ENCODE assay signal across 24 cellular contexts in the genomic region with DNA sequence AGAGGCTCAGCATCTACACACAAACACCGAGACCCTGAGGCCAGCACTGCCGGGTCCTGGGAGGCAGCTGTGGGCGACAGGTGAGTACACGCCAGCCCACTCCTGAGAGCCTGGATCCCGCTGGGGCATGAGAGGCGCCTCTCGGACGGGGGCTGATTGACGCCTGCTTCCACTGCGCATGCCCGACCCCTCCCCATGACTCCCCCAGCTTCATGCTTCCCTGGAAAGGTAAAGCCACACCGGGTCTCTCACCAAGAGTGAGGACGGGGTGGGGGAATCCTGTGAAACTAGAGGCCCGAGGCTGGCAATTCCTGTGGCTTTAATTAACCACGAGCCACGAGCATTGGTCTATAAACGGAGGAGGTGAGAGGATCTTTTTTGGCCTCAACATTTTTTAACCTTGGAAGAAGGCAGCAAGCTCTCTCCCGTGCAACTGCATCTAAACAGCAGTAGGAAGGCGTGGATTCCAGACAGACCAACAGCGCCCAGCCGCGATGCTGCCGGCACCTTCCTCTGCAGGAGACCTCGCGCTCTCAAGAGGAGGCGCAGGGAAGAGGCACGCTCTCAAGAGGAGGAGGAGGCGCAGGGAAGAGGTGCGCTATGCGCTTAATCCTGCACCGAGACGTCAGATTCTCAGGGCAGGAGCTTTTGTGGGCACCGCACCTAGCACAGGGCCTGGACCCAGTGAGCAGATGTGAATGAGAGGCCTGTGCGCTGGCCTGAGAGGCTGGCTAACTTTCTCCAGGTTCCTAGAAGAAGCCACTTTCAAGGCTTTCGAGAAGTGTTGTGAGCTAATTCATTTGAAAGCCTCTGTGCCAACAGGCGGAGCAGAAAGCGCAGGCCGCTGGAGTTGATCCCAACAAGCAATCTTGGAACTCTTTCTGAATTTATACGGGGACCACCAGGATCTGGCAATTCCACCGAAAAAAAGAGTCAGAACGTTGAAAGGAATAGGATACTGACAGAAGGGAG.
DNase-seq lines count a peak whose midpoint lies in the region; FAIRE-seq and TF ChIP-seq lines count a peak whose summit lies in the region.
"Had no signal": no experiment of that assay in that cellular context is flagged by ENCODE, and none has a peak within 500 bp of the region (broad histone marks: within the 10 kb centered on the region; RNA-seq: fewer than 3 reads in every experiment).

No MANE protein-coding gene starts in this region.

- H3K79me2 ChIP-seq in H1 (ENCODE audit: control insufficient read depth in 1 of 2, insufficient read depth in 2 of 2, low read length in 2 of 2) = no peaks in the 10 kb centered on the region

- no peak overlapping the region for H3K4me2 ChIP-seq in H1 (ENCODE audit: insufficient read depth in 1 of 2, low read depth in 2 of 2, low read length in 2 of 2)

- H3K4me1 ChIP-seq in H1 (replicated peaks in 1 of 4; ENCODE audit: control insufficient read depth in 3 of 4, insufficient read depth in 4 of 4, low read length in 3 of 4) (peaks cover 0 to 13% (median 7%) of the 10 kb centered on the region in 4 experiments; a peak in 5 of 7 replicates), sigmoid colon (peaks cover 0 to 12% (median 11%) of the 10 kb centered on the region in 4 donors)
- H3K4me1 ChIP-seq: body of pancreas, upper lobe of right lung had no signal

- H3K36me3 ChIP-seq in H1 (ENCODE audit: control insufficient read depth in 2 of 4, insufficient read depth in 4 of 4, low read length in 3 of 4) = no peaks in the 10 kb centered on the region
- peaks cover 0 to 5% (median 0%) of the 10 kb centered on the region in 4 donors for H3K36me3 ChIP-seq in sigmoid colon
- H3K36me3 ChIP-seq: upper lobe of right lung had no signal

- FAIRE-seq in H1 (lab: Jason Lieb, UNC) = no peak
- FAIRE-seq: TTC549 had no signal

- H3K79me1 ChIP-seq in H1 (ENCODE audit: low read depth, low read length) = no peaks in the 10 kb centered on the region; the same call in 1 of the 2 replicates

- H3K27ac ChIP-seq in H1 (ENCODE audit: low read depth, low read length) = no peak overlapping the region
- no peak overlapping the region for H3K27ac ChIP-seq in sigmoid colon
- H3K27ac ChIP-seq: body of pancreas, C4-2B, esophagus squamous epithelium, upper lobe of right lung had no signal

- TF ChIP-seq CTCF in H1 (IDR thresholded peaks at IDR 0.05; ENCODE audit: control extremely low read depth in 1 of 3, insufficient read depth in 1 of 3, low read depth in 1 of 3, low read length in 3 of 3) = no peak
- no peak for TF ChIP-seq CTCF in sigmoid colon (IDR thresholded peaks at IDR 0.05)

- no peak overlapping the region for H2AFZ ChIP-seq in H1 (ENCODE audit: low read length)

- H2BK20ac ChIP-seq in H1 (ENCODE audit: low read length) = no peak overlapping the region

- H3K9ac ChIP-seq in H1 (replicated peaks in 1 of 4; ENCODE audit: extremely low read depth in 1 of 4, low read depth in 3 of 4, low read length in 3 of 4) = no peak overlapping the region

- CTCF ChIA-PET in H1 (lab: Charles Lee; ENCODE audit: partially characterized antibody) = interaction anchor here (0.8 kb wide), 1 partner anchor 13 kb away, joined by 3 read pairs; no protein-coding TSS in a partner anchor

- no peak overlapping the region for H2BK120ac ChIP-seq in H1 (replicated peaks; ENCODE audit: low read depth, low read length)

- H3K14ac ChIP-seq in H1 (ENCODE audit: insufficient read length) = no peak overlapping the region

- H3K56ac ChIP-seq in H1 (replicated peaks; ENCODE audit: insufficient read length, low read depth, low read length) = no peak overlapping the region

- no peak overlapping the region for H2BK15ac ChIP-seq in H1 (ENCODE audit: low read length)

- H4K5ac ChIP-seq in H1 (ENCODE audit: insufficient read length, low read depth, low read length) = no peak overlapping the region

- no peaks in the 10 kb centered on the region for H3K27me3 ChIP-seq in H1 (replicated peaks in 1 of 4; ENCODE audit: control insufficient read depth in 3 of 4, extremely low read depth in 1 of 4, insufficient read depth in 3 of 4, low read length in 3 of 4)
- no peaks in the 10 kb centered on the region for H3K27me3 ChIP-seq in sigmoid colon
- H3K27me3 ChIP-seq: body of pancreas, esophagus squamous epithelium, upper lobe of right lung had no signal

- no peak overlapping the region for H3K18ac ChIP-seq in H1 (ENCODE audit: extremely low read depth, low read length)

- H2AK5ac ChIP-seq in H1 (ENCODE audit: low read depth, low read length) = no peak overlapping the region

- intact Hi-C loops in sigmoid colon (cut with DNase I) = no loop called here

- no peak overlapping the region for H3K4ac ChIP-seq in H1 (replicated peaks; ENCODE audit: insufficient read length, low read depth, low read length)

- no peak overlapping the region for H4K91ac ChIP-seq in H1 (replicated peaks; ENCODE audit: insufficient read length, low read length)

- TF ChIP-seq POLR2A in H1 (IDR thresholded peaks at IDR 0.05; ENCODE audit: control extremely low read depth in 1 of 2, low read depth in 2 of 2, low read length in 2 of 2) (no peak), sigmoid colon (IDR thresholded peaks at IDR 0.05) (no peak)

- no peak overlapping the region for H3K4me3 ChIP-seq in H1 (ENCODE audit: extremely low read depth in 1 of 4, insufficient read depth in 2 of 4, low read depth in 3 of 4, low read length in 4 of 4)
- no peak overlapping the region for H3K4me3 ChIP-seq in sigmoid colon
- H3K4me3 ChIP-seq: body of pancreas, esophagus squamous epithelium, upper lobe of right lung had no signal

- H2BK12ac ChIP-seq in H1 (ENCODE audit: low read depth, low read length) = no peak overlapping the region

- no peak for TF ChIP-seq EP300 in H1 (IDR thresholded peaks at IDR 0.05; ENCODE audit: borderline replicate concordance in 1 of 2, low read depth in 2 of 2, low read length in 2 of 2)
- TF ChIP-seq EP300 in sigmoid colon (IDR thresholded peaks at IDR 0.05) = no peak

- POLR2A ChIA-PET in H1 (lab: Charles Lee; ENCODE audit: partially characterized antibody) = interaction anchor here (1.1 kb wide), 1 partner anchor 28 kb away, joined by 4 read pairs; no protein-coding TSS in a partner anchor

- H3K9me3 ChIP-seq in H1 (ENCODE audit: insufficient read depth in 2 of 2, low read depth in 1 of 2, low read length in 1 of 2) (peaks cover 0 to 4% of the 10 kb centered on the region in 2 experiments; a peak in 1 of 4 replicates), sigmoid colon (no peaks in the 10 kb centered on the region)
- H3K9me3 ChIP-seq: body of pancreas, esophagus squamous epithelium, upper lobe of right lung had no signal

- peak overlapping the region; percentile 25; the same call in 1 of the 2 replicates for H4K8ac ChIP-seq in H1 (ENCODE audit: extremely low read depth, insufficient read depth, low read length)

- 0 out of 2 replicates have a peak, but pooled peaks cover 3% of the 10 kb centered on the region for H3K23me2 ChIP-seq in H1 (ENCODE audit: low read depth, low read length)

- WGBS in H1 (ENCODE audit: extremely low coverage in 1 of 2, insufficient coverage in 1 of 2, insufficient read length in 1 of 2, insufficient replicate concordance in 2 of 2, low coverage in 1 of 2, low lambda C conversion rate in 2 of 2, missing lambda C conversion rate in 1 of 2), 2 experiments = 92% methylated on average over 39 of the region's 41 CpGs; no CpG with 5 or more reads in 1 of the 2 experiments
- WGBS in sigmoid colon, 2 donors = 90 to 96% methylated on average over 41 of the region's 41 CpGs

- H4K20me1 ChIP-seq in H1 (replicated peaks in 1 of 2; ENCODE audit: control insufficient read depth in 1 of 2, insufficient read depth in 2 of 2, low read length in 2 of 2) = no peaks in the 10 kb centered on the region

- peak; percentile 24 for DNase-seq in NCI-H748 (lab: John Stamatoyannopoulos, UW; ENCODE audit: unreplicated experiment)
- DNase-seq in NCI-H748 treated with DMSO at 0.1 percent for 48 hours (lab: John Stamatoyannopoulos, UW) = no peak
- peak; percentile 13 for DNase-seq in NCI-H2107 (lab: John Stamatoyannopoulos, UW)
- DNase-seq in H1 (ENCODE audit: low read depth in 1 of 2, low spot score in 2 of 2) = peak in 1 of 2 experiments; percentile 24
- peak; percentile 34 for DNase-seq in sigmoid colon
- no peak for DNase-seq in AG08395 (ENCODE audit: low spot score)
- no peak for DNase-seq in SK-N-DZ (ENCODE audit: low spot score)
- DNase-seq in AML-193 (lab: John Stamatoyannopoulos, UW) = no peak
- DNase-seq: 8988T; activated CD4-positive, alpha-beta T cell treated with anti-CD3 and anti-CD28 coated beads, Interleukin-2, amount 50 U/mL, for 1 hour; activated naive CD4-positive, alpha-beta T cell treated with anti-CD3 and anti-CD28 coated beads, Interleukin-2, amount 50 U/mL, for 16 hours; body of pancreas; dermis blood vessel endothelial cell; DND-41; esophagus squamous epithelium; Kasumi-1; mammary epithelial cell; NCI-H1436 treated with DMSO at 0.1 percent for 48 hours; NCI-H446 treated with DMSO at 0.1 percent for 48 hours; stimulated activated CD4-positive, alpha-beta T cell treated with anti-CD3 and anti-CD28 coated beads, Interleukin-15, amount 100 ng/mL, for 24 hours; stimulated activated naive CD4-positive, alpha-beta T cell treated with Interleukin-2 at 50 U/mL for 16 hours; upper lobe of right lung had no signal

- no peak overlapping the region; the same call in 1 of the 2 replicates for H2BK5ac ChIP-seq in H1 (ENCODE audit: low read depth, low read length)

- no peak overlapping the region for H3K23ac ChIP-seq in H1 (ENCODE audit: insufficient read length)

- TF ChIP-seq RAD21 in H1 (IDR thresholded peaks at IDR 0.05 in 1 of 2, conservative IDR thresholded peaks at IDR 0.05 in 1 of 2; ENCODE audit: low read depth in 2 of 2, low read length in 2 of 2) = no peak

TF ChIP-seq in H1, 55 proteins besides CTCF, POLR2A, EP300 and RAD21 (continues in another document):
- TF ChIP-seq SIRT6 (IDR thresholded peaks at IDR 0.05; ENCODE audit: low read length) (no peak), YY1 (IDR thresholded peaks at IDR 0.05; ENCODE audit: low read depth, low read length) (no peak), POU5F1 (IDR thresholded peaks at IDR 0.05; ENCODE audit: low read depth, low read length) (no peak), JUND (IDR thresholded peaks at IDR 0.05; ENCODE audit: low read length) (no peak), TAF7 (optimal IDR thresholded peaks at IDR 0.05; ENCODE audit: borderline replicate concordance, low read depth, low read length) (no peak), GABPA (IDR thresholded peaks at IDR 0.05; ENCODE audit: borderline replicate concordance, insufficient read depth, low read length) (no peak), EZH2 (IDR thresholded peaks at IDR 0.05; ENCODE audit: low read depth, low read length, severe bottlenecking) (no peak), POLR2AphosphoS5 (IDR thresholded peaks at IDR 0.05; ENCODE audit: low read depth, low read length) (no peak), CHD2 (IDR thresholded peaks at IDR 0.05; ENCODE audit: low read length) (no peak), SRF (IDR thresholded peaks at IDR 0.05; ENCODE audit: low read depth, low read length) (no peak), CHD1 (IDR thresholded peaks at IDR 0.05; ENCODE audit: low read depth, low read length) (no peak), MAFK (IDR thresholded peaks at IDR 0.05; ENCODE audit: low read depth, low read length) (no peak), SP1 (IDR thresholded peaks at IDR 0.05; ENCODE audit: low read depth, low read length) (no peak), CBX8 (IDR thresholded peaks at IDR 0.05; ENCODE audit: borderline replicate concordance, low read depth, low read length) (no peak)

Comparison
In these comparisons a context has a peak if more than half of its experiments do, and no peak if none do; other contexts are left out.
1. DNase-seq: peak in NCI-H748 (single experiment), NCI-H2107 (single experiment) and sigmoid colon (single experiment); none in NCI-H748 treated with DMSO at 0.1 percent for 48 hours (single experiment), AG08395 (single experiment), SK-N-DZ (single experiment) and AML-193 (0 of 2).